Comparison of ENCODE assay signal across 8 cellular contexts in the genomic region with DNA sequence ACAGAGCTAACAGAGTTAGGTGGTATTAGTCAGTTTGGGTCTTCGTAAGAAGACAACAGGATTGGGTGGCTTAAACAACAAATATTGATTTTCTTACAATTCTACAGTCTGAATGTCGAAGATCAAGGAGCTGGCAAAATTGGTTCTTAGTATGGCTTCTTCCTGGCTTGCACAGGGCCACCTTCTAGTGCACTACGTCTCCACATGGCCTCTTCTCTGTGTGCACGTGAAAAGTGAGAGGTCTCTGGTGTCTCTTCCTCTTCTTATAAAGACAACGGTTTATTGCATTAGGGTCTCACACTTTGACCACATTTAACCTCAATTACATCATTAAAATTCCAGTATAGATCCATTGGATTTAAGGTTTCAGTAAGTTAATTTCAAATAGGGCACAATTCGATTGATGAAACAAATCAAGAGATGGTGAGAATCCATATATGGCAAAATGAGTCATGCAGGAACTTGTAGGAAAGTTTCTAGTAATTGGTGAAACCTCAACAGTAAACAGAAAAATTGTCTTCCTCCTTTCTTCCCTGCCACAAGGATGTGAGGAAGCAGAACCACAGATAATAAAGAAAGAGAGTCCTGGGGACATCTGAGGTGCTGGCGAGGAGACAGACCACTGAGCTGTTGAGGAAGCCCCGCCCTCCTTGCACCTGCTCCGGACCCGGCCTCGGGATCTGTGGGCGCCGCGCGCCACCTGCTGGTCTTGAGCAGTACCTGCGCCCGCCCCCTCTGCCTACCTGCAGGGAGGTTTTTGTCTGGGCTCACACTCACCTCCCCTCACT.
DNase-seq lines count a peak whose midpoint lies in the region; ATAC-seq and TF ChIP-seq lines count a peak whose summit lies in the region.

No MANE protein-coding gene starts in this region.

- H3K4me1 Mint-ChIP-seq in activated naive CD4-positive, alpha-beta T cell treated with anti-CD3 and anti-CD28 coated beads for 36 hours (ENCODE audit: low read depth) = peaks cover 22% of the 10 kb centered on the region

- H3K4me1 ChIP-seq in KMS-11 (ENCODE audit: low read depth, poor library complexity, severe bottlenecking) = peaks cover 11% of the 10 kb centered on the region

- CTCF ChIA-PET in activated naive CD4-positive, alpha-beta T cell treated with anti-CD3 and anti-CD28 coated beads for 36 hours (lab: Charles Lee) = interaction anchor here (0.6 to 6.5 kb wide), 21 partner anchors 8 to 192 kb away, joined by 3 to 75 read pairs (median 4); no protein-coding TSS in a partner anchor

- H3K27ac ChIP-seq in KMS-11 = no peak overlapping the region

- H3K9me3 Mint-ChIP-seq in activated naive CD4-positive, alpha-beta T cell treated with anti-CD3 and anti-CD28 coated beads for 36 hours = no peaks in the 10 kb centered on the region

- peak overlapping the region; percentile 65 for H3K27ac Mint-ChIP-seq in activated naive CD4-positive, alpha-beta T cell treated with anti-CD3 and anti-CD28 coated beads for 36 hours

- no peaks in the 10 kb centered on the region for H3K27me3 Mint-ChIP-seq in activated naive CD4-positive, alpha-beta T cell treated with anti-CD3 and anti-CD28 coated beads for 36 hours (ENCODE audit: low read depth)

- peak overlapping the region; percentile 68 for H3K4me2 ChIP-seq in KMS-11

- H3K36me3 Mint-ChIP-seq in activated naive CD4-positive, alpha-beta T cell treated with anti-CD3 and anti-CD28 coated beads for 36 hours (ENCODE audit: low read depth) = no peaks in the 10 kb centered on the region

- no peaks in the 10 kb centered on the region for H3K79me2 ChIP-seq in KMS-11 (ENCODE audit: insufficient read depth, low read depth)

- no peaks in the 10 kb centered on the region for H4K20me1 ChIP-seq in KMS-11 (ENCODE audit: insufficient read depth)

- H3K4me3 Mint-ChIP-seq in activated naive CD4-positive, alpha-beta T cell treated with anti-CD3 and anti-CD28 coated beads for 36 hours = peak overlapping the region; percentile 69

- no peak overlapping the region for H3K4me3 ChIP-seq in KMS-11 (IDR thresholded peaks at IDR 0.05; ENCODE audit: insufficient read depth, low read depth, low read length)

- peak; percentile 84 for DNase-seq in NK-92 treated with Interleukin-12 subunit alpha and Interleukin-12 subunit beta, amount 100 ng/mL, for 24 hours (lab: John Stamatoyannopoulos, UW)
- DNase-seq in NK-92 (lab: John Stamatoyannopoulos, UW; ENCODE audit: unreplicated experiment) (no peak), lung microvascular endothelial cell (ENCODE audit: low read depth in 2 of 2) (peak; percentile 19 to 57), NCI-H226 (no peak)
- peak; percentile 90 for DNase-seq in activated naive CD4-positive, alpha-beta T cell treated with anti-CD3 and anti-CD28 coated beads for 36 hours
- peak; percentile 70 for DNase-seq in stimulated activated naive CD4-positive, alpha-beta T cell treated with Interleukin-2 at 50 U/mL for 16 hours (lab: John Stamatoyannopoulos, UW)

- H3K36me3 ChIP-seq in KMS-11 (ENCODE audit: insufficient read depth) = no peaks in the 10 kb centered on the region

- TF ChIP-seq CTCF in KMS-11 (conservative IDR thresholded peaks at IDR 0.05; ENCODE audit: low read depth, low read length) = peak; percentile 76

- peak; percentile 88 for ATAC-seq in SK-N-SH treated with all-trans-retinoic acid at 6 μM for 48 hours

- intact Hi-C loops in activated naive CD4-positive, alpha-beta T cell treated with anti-CD3 and anti-CD28 coated beads for 36 hours (cut with micrococcal nuclease) = loop anchor here (1.0 to 5.0 kb wide), 5 partner anchors 44 to 146 kb away; no protein-coding TSS in a partner anchor

- H2AFZ ChIP-seq in KMS-11 (ENCODE audit: low read depth) = peak overlapping the region; percentile 69; the same call in 1 of the 2 replicates

- H3K27me3 ChIP-seq in KMS-11 (ENCODE audit: insufficient read depth, low read depth) = no peaks in the 10 kb centered on the region

- no peak overlapping the region for H3K9ac ChIP-seq in KMS-11

TF ChIP-seq in SK-N-SH treated with all-trans-retinoic acid at 6 μM for 48 hours, 23 proteins besides CTCF, POLR2A, EP300 and RAD21:
- TF ChIP-seq SNAI2 (CRISPR knock-in tag; IDR thresholded peaks at IDR 0.05) (peak; percentile 90; the same call in 1 of the 2 replicates), ESRRG (CRISPR knock-in tag; IDR thresholded peaks at IDR 0.05) (no peak), ZNF8 (CRISPR knock-in tag; IDR thresholded peaks at IDR 0.05) (no peak), RARB (CRISPR knock-in tag; IDR thresholded peaks at IDR 0.05) (no peak), ZNF70 (CRISPR knock-in tag; IDR thresholded peaks at IDR 0.05) (no peak), ISL1 (CRISPR knock-in tag; IDR thresholded peaks at IDR 0.05) (no peak), ZNF565 (CRISPR knock-in tag; conservative IDR thresholded peaks at IDR 0.05; ENCODE audit: low read depth) (no peak)
- TF ChIP-seq, protein P1, sequence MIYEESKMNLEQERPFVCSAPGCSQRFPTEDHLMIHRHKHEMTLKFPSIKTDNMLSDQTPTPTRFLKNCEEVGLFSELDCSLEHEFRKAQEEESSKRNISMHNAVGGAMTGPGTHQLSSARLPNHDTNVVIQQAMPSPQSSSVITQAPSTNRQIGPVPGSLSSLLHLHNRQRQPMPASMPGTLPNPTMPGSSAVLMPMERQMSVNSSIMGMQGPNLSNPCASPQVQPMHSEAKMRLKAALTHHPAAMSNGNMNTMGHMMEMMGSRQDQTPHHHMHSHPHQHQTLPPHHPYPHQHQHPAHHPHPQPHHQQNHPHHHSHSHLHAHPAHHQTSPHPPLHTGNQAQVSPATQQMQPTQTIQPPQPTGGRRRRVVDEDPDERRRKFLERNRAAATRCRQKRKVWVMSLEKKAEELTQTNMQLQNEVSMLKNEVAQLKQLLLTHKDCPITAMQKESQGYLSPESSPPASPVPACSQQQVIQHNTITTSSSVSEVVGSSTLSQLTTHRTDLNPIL (CRISPR knock-in tag; IDR thresholded peaks at IDR 0.05; ENCODE audit: low read depth) = no peak

Comparison
In these comparisons a context has a peak if more than half of its experiments do, and no peak if none do; other contexts are left out.
1. DNase-seq: peak in NK-92 treated with Interleukin-12 subunit alpha and Interleukin-12 subunit beta, amount 100 ng/mL, for 24 hours (single experiment), activated naive CD4-positive, alpha-beta T cell treated with anti-CD3 and anti-CD28 coated beads for 36 hours (single experiment), lung microvascular endothelial cell (2 of 2) and stimulated activated naive CD4-positive, alpha-beta T cell treated with Interleukin-2 at 50 U/mL for 16 hours (single experiment); none in NK-92 (single experiment) and NCI-H226 (single experiment).